ENCODE assay signal across 15 cellular contexts in genomic region chr3:85170646-85171045, GRCh38.
DNase-seq lines count a peak whose midpoint lies in the region; ATAC-seq and TF ChIP-seq lines count a peak whose summit lies in the region.
"Had no signal": no experiment of that assay in that cellular context is flagged by ENCODE, and none has a peak within 500 bp of the region (broad histone marks: within the 10 kb centered on the region; RNA-seq: fewer than 3 reads in every experiment).

No MANE protein-coding gene starts in this region.

- no peaks in the 10 kb centered on the region for H3K79me2 ChIP-seq in PC-3 (ENCODE audit: low read length)

- H3K4me3 Mint-ChIP-seq in activated T-helper 17 cell treated with anti-CD3 and anti-CD28 coated beads, Interleukin-2, amount 50 U/mL, for 72 hours: no peak overlapping the region
- H3K4me3 Mint-ChIP-seq: H9 had no signal

- no peaks in the 10 kb centered on the region for H3K36me3 Mint-ChIP-seq in activated T-helper 17 cell treated with anti-CD3 and anti-CD28 coated beads, Interleukin-2, amount 50 U/mL, for 72 hours (ENCODE audit: low read depth)

- no peaks in the 10 kb centered on the region for H3F3A ChIP-seq in PC-3 (ENCODE audit: low read length, unreplicated experiment)

- CTCF ChIA-PET in PC-3 (lab: Charles Lee): interaction anchor here (0.7 kb wide), 1 partner anchor 189 kb away, joined by 3 read pairs; no protein-coding TSS in a partner anchor

- H3K36me3 ChIP-seq in PC-3 (ENCODE audit: low read depth, low read length): no peaks in the 10 kb centered on the region
- H3K36me3 ChIP-seq: BLaER1 had no signal

- no TSS peak for BruUV-seq in PC-3 (replicated peaks; lab: Mats Ljungman, UMichigan)

- H3K9me3 Mint-ChIP-seq in activated T-helper 17 cell treated with anti-CD3 and anti-CD28 coated beads, Interleukin-2, amount 50 U/mL, for 72 hours: no peaks in the 10 kb centered on the region
- H3K9me3 Mint-ChIP-seq: H9 had no signal

- H3K9me2 ChIP-seq in PC-3 (replicated peaks; ENCODE audit: low read length): no peaks in the 10 kb centered on the region

- intact Hi-C loops in PC-3 (cut with micrococcal nuclease): no loop called here

- no peaks in the 10 kb centered on the region for H4K20me1 ChIP-seq in PC-3 (ENCODE audit: low read length)
- H4K20me1 ChIP-seq: BLaER1 had no signal

- H3K9ac ChIP-seq in PC-3 (ENCODE audit: low read length): no peak overlapping the region
- H3K9ac ChIP-seq: BLaER1 had no signal

- ATAC-seq in PC-3: peak; percentile 96
- ATAC-seq in activated T-helper 17 cell treated with anti-CD3 and anti-CD28 coated beads, Interleukin-2, amount 50 U/mL, for 72 hours (replicated peaks): no peak
- no peak for ATAC-seq in GM18517 (IDR thresholded peaks at IDR 0.05; ENCODE audit: unreplicated experiment)

- no peaks in the 10 kb centered on the region for H3K27me3 ChIP-seq in PC-3 (ENCODE audit: low read length)
- H3K27me3 ChIP-seq: BLaER1 had no signal

- in situ Hi-C loops in Caki2 (cut with HindIII; ENCODE audit: low pct_unique_long_range_greater_than_20kb, low sequenced_read_pairs): no loop called here

- H3K4me3 ChIP-seq in PC-3 (ENCODE audit: low read length) (no peak overlapping the region), choroid plexus epithelial cell (ENCODE audit: low read depth, low read length) (no peak overlapping the region)
- H3K4me3 ChIP-seq: BLaER1 had no signal

- peak overlapping the region; percentile 8; the same call in 1 of the 2 replicates for H3K4me2 ChIP-seq in PC-3 (ENCODE audit: low read length)
- H3K4me2 ChIP-seq: BLaER1 had no signal

- H3K27me3 Mint-ChIP-seq in activated T-helper 17 cell treated with anti-CD3 and anti-CD28 coated beads, Interleukin-2, amount 50 U/mL, for 72 hours: no peaks in the 10 kb centered on the region

- H3K4me1 ChIP-seq in PC-3 (ENCODE audit: insufficient read depth, low read length): peaks cover 18% of the 10 kb centered on the region
- H3K4me1 ChIP-seq: BLaER1 had no signal

- H2AFZ ChIP-seq in PC-3 (ENCODE audit: low read length): no peak overlapping the region

- DNase-seq in Caki2 (ENCODE audit: low read depth): peak; percentile 6
- peak; percentile 88 for DNase-seq in PC-3
- peak; percentile 15 for DNase-seq in choroid plexus epithelial cell (ENCODE audit: low read depth)
- DNase-seq in foreskin melanocyte: peak; percentile 57
- no peak for DNase-seq in activated CD4-positive, CD25-positive, alpha-beta regulatory T cell treated with anti-CD3 and anti-CD28 coated beads, Interleukin-2, amount 50 U/mL, for 72 hours
- DNase-seq: 8988T, AML-193, DMS79 treated with DMSO at 0.1 percent for 48 hours, EL, GDM1, GOT3, H9 had no signal

- H3K27ac Mint-ChIP-seq in activated T-helper 17 cell treated with anti-CD3 and anti-CD28 coated beads, Interleukin-2, amount 50 U/mL, for 72 hours: no peak overlapping the region
- H3K27ac Mint-ChIP-seq: H9 had no signal

- no peaks in the 10 kb centered on the region for H3K4me1 Mint-ChIP-seq in activated T-helper 17 cell treated with anti-CD3 and anti-CD28 coated beads, Interleukin-2, amount 50 U/mL, for 72 hours

- peak overlapping the region; percentile 66 for H3K27ac ChIP-seq in PC-3 (ENCODE audit: low read length)
- H3K27ac ChIP-seq: BLaER1 had no signal

- POLR2A ChIA-PET in PC-3 (lab: Charles Lee; ENCODE audit: unreplicated experiment): interaction anchor here (0.6 kb wide), 1 partner anchor 46 kb away, joined by 4 read pairs; no protein-coding TSS in a partner anchor

- TF ChIP-seq CTCF in PC-3 (conservative IDR thresholded peaks at IDR 0.05; ENCODE audit: low read depth, low read length): no peak
- no peak for TF ChIP-seq CTCF in choroid plexus epithelial cell (conservative IDR thresholded peaks at IDR 0.05; ENCODE audit: low read depth, low read length)

- no peaks in the 10 kb centered on the region for H3K9me3 ChIP-seq in PC-3 (ENCODE audit: low read length)
- H3K9me3 ChIP-seq: BLaER1 had no signal
